Comparison of ENCODE assay signal across 1 cellular context in genomic region chr5:178859625-178860521, GRCh38.
TF ChIP-seq lines count a peak whose summit lies in the region.

TSS of gene ZNF354B (plus strand) at chr5:178859953. CDS start at chr5:178861048, 1,095 bp downstream.

TF ChIP-seq in K562, 482 proteins besides CTCF, POLR2A, EP300 and RAD21 (continued from another document and continues in another):
- TF ChIP-seq ZNF609 (CRISPR knock-in tag; IDR thresholded peaks at IDR 0.05; ENCODE audit: borderline replicate concordance) (no peak), SMAD1 (IDR thresholded peaks at IDR 0.05; ENCODE audit: low read depth, low read length, partially characterized antibody) (no peak), ELK1 (CRISPR knock-in tag; IDR thresholded peaks at IDR 0.05) (no peak), NR2F6 (CRISPR knock-in tag; IDR thresholded peaks at IDR 0.05) (no peak), RUNX1 (IDR thresholded peaks at IDR 0.05; ENCODE audit: low read depth) (no peak), ZNF224 (CRISPR knock-in tag; IDR thresholded peaks at IDR 0.05) (no peak), HNRNPLL (IDR thresholded peaks at IDR 0.05; ENCODE audit: low read depth, low read length, poor library complexity, severe bottlenecking) (peak; percentile 83), ZNF511 (CRISPR knock-in tag; IDR thresholded peaks at IDR 0.05) (no peak), KLF13 (tag; IDR thresholded peaks at IDR 0.05; ENCODE audit: borderline replicate concordance, low read depth) (no peak), USF1 (CRISPR knock-in tag; IDR thresholded peaks at IDR 0.05) (peak; percentile 77), CHD2 (IDR thresholded peaks at IDR 0.05; ENCODE audit: low read depth, low read length) (no peak), ZBTB40 (IDR thresholded peaks at IDR 0.05) (0 out of 2 replicates have a peak, but pooled peaks have one; percentile 33), ZBTB40 (CRISPR knock-in tag; IDR thresholded peaks at IDR 0.05) (no peak), MITF (IDR thresholded peaks at IDR 0.05) (peak; percentile 69), SP1 (CRISPR knock-in tag; IDR thresholded peaks at IDR 0.05) (0 out of 2 replicates have a peak, but pooled peaks have one; percentile 28), SAP30 (IDR thresholded peaks at IDR 0.05; ENCODE audit: borderline replicate concordance, insufficient read depth, low read depth, low read length, poor library complexity, severe bottlenecking) (no peak), XRCC5 (IDR thresholded peaks at IDR 0.05; ENCODE audit: low read depth, low read length) (0 out of 2 replicates have a peak, but pooled peaks have one; percentile 44), CBX5 (IDR thresholded peaks at IDR 0.05; ENCODE audit: borderline replicate concordance, low read depth) (no peak), SIRT6 (IDR thresholded peaks at IDR 0.05; ENCODE audit: low read depth, low read length) (no peak), ZC3H11A (IDR thresholded peaks at IDR 0.05; ENCODE audit: low read depth, low read length) (no peak), CBX3 (IDR thresholded peaks at IDR 0.05; ENCODE audit: borderline replicate concordance in 1 of 2, low read length in 2 of 2) (no peak), MAFK (IDR thresholded peaks at IDR 0.05; ENCODE audit: low read length) (no peak), ZNF551 (CRISPR knock-in tag; IDR thresholded peaks at IDR 0.05) (no peak), PTBP1 (IDR thresholded peaks at IDR 0.05; ENCODE audit: low read depth, low read length) (no peak), IRF2 (CRISPR knock-in tag; IDR thresholded peaks at IDR 0.05) (no peak), KAT2B (IDR thresholded peaks at IDR 0.05; ENCODE audit: low read depth, low read length) (no peak), AFF1 (IDR thresholded peaks at IDR 0.05; ENCODE audit: low read depth in 1 of 2, partially characterized antibody in 2 of 2) (peak in 1 of 2 experiments; percentile 96)
